11 cellular contexts compared by ENCODE assay signal in genomic region chr3:21017115-21017852, GRCh38.
DNase-seq lines count a peak whose midpoint lies in the region; ATAC-seq, FAIRE-seq and TF ChIP-seq lines count a peak whose summit lies in the region.
"Had no signal": no experiment of that assay in that cellular context is flagged by ENCODE, and none has a peak within 500 bp of the region (broad histone marks: within the 10 kb centered on the region; RNA-seq: fewer than 3 reads in every experiment).

No MANE protein-coding gene starts in this region.

- no peak overlapping the region for H2AK5ac ChIP-seq in mesendoderm (ENCODE audit: low read length)

- TF ChIP-seq POLR2A in GM12878 (IDR thresholded peaks at IDR 0.05; ENCODE audit: low read depth, low read length) = no peak

- H2BK5ac ChIP-seq in mesendoderm (ENCODE audit: low read length) = no peak overlapping the region

- intact Hi-C loops in GM12878 (cut with micrococcal nuclease; ENCODE audit: unreplicated experiment) = loop anchor here (1.0 kb wide), 1 partner anchor 467 kb away; no protein-coding TSS in a partner anchor

- H3K4ac ChIP-seq in mesendoderm (ENCODE audit: low read depth, low read length) = peak overlapping the region; percentile 18

- FAIRE-seq in GM12878 (lab: Jason Lieb, UNC) = no peak

- H3K18ac ChIP-seq in mesendoderm (ENCODE audit: low read length) = peak overlapping the region; percentile 78

- H3K27me3 ChIP-seq in GM12878 (replicated peaks in 1 of 2; ENCODE audit: control insufficient read depth in 2 of 2, insufficient read depth in 2 of 2, low read length in 1 of 2) = no peaks in the 10 kb centered on the region
- no peaks in the 10 kb centered on the region for H3K27me3 ChIP-seq in mesendoderm (ENCODE audit: insufficient read depth, low read length, poor library complexity)

- H3K36me3 ChIP-seq in GM12878 (ENCODE audit: control insufficient read depth in 2 of 2, insufficient read depth in 2 of 2, low read length in 1 of 2) (no peaks in the 10 kb centered on the region), mesendoderm (ENCODE audit: control insufficient read depth, insufficient read depth, low read length) (no peaks in the 10 kb centered on the region)

- H4K20me1 ChIP-seq in GM12878 (ENCODE audit: control insufficient read depth, insufficient read depth) = no peaks in the 10 kb centered on the region

- peak; percentile 32 for TF ChIP-seq CTCF in GM12864 (IDR thresholded peaks at IDR 0.05; ENCODE audit: low read depth, low read length, missing control alignments)
- TF ChIP-seq CTCF in LNCaP clone FGC (IDR thresholded peaks at IDR 0.05; ENCODE audit: control insufficient read depth, extremely low read depth, insufficient read depth) = peak; percentile 31
- peak; percentile 29 to 32 (median 30); a peak in 4 of 6 replicates for TF ChIP-seq CTCF in GM12878 (IDR thresholded peaks at IDR 0.05 in 2 of 3, conservative IDR thresholded peaks at IDR 0.05 in 1 of 3; ENCODE audit: control insufficient read depth in 2 of 3, extremely low read depth in 1 of 3, insufficient read depth in 1 of 3, low read depth in 3 of 3, low read length in 3 of 3)

- H4K5ac ChIP-seq in mesendoderm (ENCODE audit: low read length) = no peak overlapping the region

- H3K56ac ChIP-seq in mesendoderm (ENCODE audit: low read length) = peak overlapping the region; percentile 60

- H3K4me2 ChIP-seq in GM12878 (ENCODE audit: control insufficient read depth, insufficient read depth) = no peak overlapping the region
- no peak overlapping the region for H3K4me2 ChIP-seq in mesendoderm (ENCODE audit: low read length)

- no peaks in the 10 kb centered on the region for H3K9me3 ChIP-seq in GM12878 (replicated peaks; ENCODE audit: control insufficient read depth, insufficient read depth, low read length)

- no peak overlapping the region for H3K23ac ChIP-seq in mesendoderm (ENCODE audit: low read length)

- TF ChIP-seq EP300 in GM12878 (IDR thresholded peaks at IDR 0.05; ENCODE audit: borderline replicate concordance in 1 of 2, control insufficient read depth in 1 of 2, low read depth in 2 of 2, low read length in 2 of 2) = no peak

- RAD21 ChIA-PET in GM12878 (lab: Charles Lee; ENCODE audit: unreplicated experiment) = interaction anchor here (0.5 to 2.4 kb wide), 3 partner anchors 421 to 604 kb away, joined by 3 to 14 read pairs (median 3); no protein-coding TSS in a partner anchor

- BruUV-seq in GM12878 (replicated peaks; lab: Mats Ljungman, UMichigan) = no TSS peak

- TF ChIP-seq RAD21 in GM12878 (IDR thresholded peaks at IDR 0.05; ENCODE audit: insufficient read depth, low read depth, low read length) = no peak

- SMC1A ChIA-PET in GM12878 (lab: Charles Lee; ENCODE audit: uncharacterized antibody, unreplicated experiment) = interaction anchor here (0.8 to 3.3 kb wide), 5 partner anchors 440 to 612 kb away, joined by 3 to 29 read pairs (median 4); no protein-coding TSS in a partner anchor

- in situ Hi-C loops in GM12878 (cut with MboI) = no loop called here

- CTCF ChIA-PET in GM12878 (lab: Yijun Ruan, JAX) = interaction anchor here (0.9 to 2.9 kb wide), 16 partner anchors 8 to 1103 kb away, joined by 3 to 40 read pairs (median 5); no protein-coding TSS in a partner anchor

- 45% methylated on average over 10 of the region's 10 CpGs for WGBS in GM12878 (ENCODE audit: insufficient coverage, insufficient replicate concordance, low lambda C conversion rate, missing lambda C conversion rate)
- no CpG with 5 or more reads among the region's 10 CpGs for WGBS in mesendoderm (ENCODE audit: extremely low coverage, insufficient coverage, low lambda C conversion rate)

- no peak overlapping the region for H3K27ac ChIP-seq in GM12878 (ENCODE audit: control insufficient read depth, insufficient read depth)
- no peak overlapping the region for H3K27ac ChIP-seq in mesendoderm (ENCODE audit: low read depth, low read length)
- H3K27ac ChIP-seq in caudate nucleus (ENCODE audit: low read depth, low read length) = no peak overlapping the region

- peak; percentile 83 for ATAC-seq in GM12878

- H3K79me1 ChIP-seq in mesendoderm (ENCODE audit: low read length) = no peaks in the 10 kb centered on the region

- H3K4me3 ChIP-seq in GM12864 (ENCODE audit: low read depth, low read length) (no peak overlapping the region), LNCaP clone FGC (ENCODE audit: low read depth, low read length) (no peak overlapping the region), GM12878 (no peak overlapping the region), mesendoderm (ENCODE audit: low read length) (no peak overlapping the region)

- DNase-seq in GM12864 (ENCODE audit: low read depth) (no peak), LNCaP clone FGC (ENCODE audit: low read depth) (peak; percentile 0), GM12878 (ENCODE audit: low read depth, low spot score) (no peak), mesendoderm (peak; percentile 82), HUDEP-2 (lab: John Stamatoyannopoulos, UW; ENCODE audit: unreplicated experiment in 76 of 76) (no peak), NCI-H510A (lab: John Stamatoyannopoulos, UW) (no peak), SIG-M5 (lab: John Stamatoyannopoulos, UW) (no peak), caudate nucleus (lab: John Stamatoyannopoulos, UW) (no peak)
- DNase-seq: activated T-cell treated with anti-CD3 and anti-CD28 coated beads for 4 hours; NCI-H1417; stimulated activated CD4-positive, alpha-beta T cell treated with anti-CD3 and anti-CD28 coated beads, Interleukin-4, amount 100 ng/mL, for 24 hours had no signal

- POLR2A ChIA-PET in GM12878 (lab: Charles Lee) = no interaction called here

- H3K4me1 ChIP-seq in GM12878 (ENCODE audit: control insufficient read depth, insufficient read depth, low read length) (no peaks in the 10 kb centered on the region), mesendoderm (ENCODE audit: control insufficient read depth, low read depth, low read length) (no peaks in the 10 kb centered on the region)

- no peak overlapping the region for H2BK120ac ChIP-seq in mesendoderm (ENCODE audit: low read depth, low read length)

- no peak overlapping the region for H3K9ac ChIP-seq in GM12878 (ENCODE audit: control insufficient read depth, insufficient read depth, low read length)
- no peak overlapping the region for H3K9ac ChIP-seq in mesendoderm (ENCODE audit: low read length)

- no peak overlapping the region for H4K8ac ChIP-seq in mesendoderm (ENCODE audit: low read depth, low read length)

- no peak overlapping the region for H2BK15ac ChIP-seq in mesendoderm (replicated peaks; ENCODE audit: low read depth)

- H2AFZ ChIP-seq in GM12878 (ENCODE audit: control insufficient read depth, low read depth, low read length) = no peak overlapping the region

- no peaks in the 10 kb centered on the region for H3K79me2 ChIP-seq in GM12878 (ENCODE audit: control insufficient read depth, insufficient read depth, low read length)
- H3K79me2 ChIP-seq in mesendoderm (ENCODE audit: control insufficient read depth, insufficient read depth, low read length) = no peaks in the 10 kb centered on the region

TF ChIP-seq in GM12878, 131 proteins besides CTCF, POLR2A, EP300 and RAD21:
- TF ChIP-seq SMC3 (IDR thresholded peaks at IDR 0.05; ENCODE audit: borderline replicate concordance, low read length) (peak; percentile 15; the same call in 1 of the 2 replicates), MYC (IDR thresholded peaks at IDR 0.05; ENCODE audit: insufficient read depth, insufficient read length, insufficient replicate concordance, low read length, severe bottlenecking) (no peak), CBX5 (IDR thresholded peaks at IDR 0.05; ENCODE audit: low read depth) (no peak)
TF ChIP-seq in GM12878: peak in this region for 1.

Comparison
In these comparisons a context has a peak if more than half of its experiments do, and no peak if none do; other contexts are left out.
1. DNase-seq: peak in LNCaP clone FGC (single experiment) and mesendoderm (single experiment); none in GM12864 (single experiment), GM12878 (single experiment), HUDEP-2 (0 of 76), NCI-H510A (single experiment), SIG-M5 (single experiment) and caudate nucleus (0 of 61).
2. Peak in every context shown above with its lines, with median percentiles within 50 percentile points of each other: CTCF ChIP-seq.